ENCODE assay signal across 1 cellular context in genomic region chr1:182588460-182589396, GRCh38.
TF ChIP-seq lines count a peak whose summit lies in the region.

RNASEL (minus strand) TSS chr1:182589256; CDS start chr1:182586806, 2,450 bp downstream.

TF ChIP-seq in K562, 482 proteins besides CTCF, POLR2A, EP300 and RAD21 (continued from another document and continues in another):
- TF ChIP-seq PBX2 (CRISPR knock-in tag; IDR thresholded peaks at IDR 0.05; ENCODE audit: low read depth) (no peak), PBX2 (tag; conservative IDR thresholded peaks at IDR 0.05; ENCODE audit: low read depth) (peak; percentile 53), ZNF143 (CRISPR knock-in tag; IDR thresholded peaks at IDR 0.05) (peak; percentile 9; the same call in 1 of the 2 replicates), AFF1 (IDR thresholded peaks at IDR 0.05; ENCODE audit: low read depth in 1 of 2, partially characterized antibody in 2 of 2) (peak in 1 of 2 experiments; percentile 74), ZBTB1 (CRISPR knock-in tag; IDR thresholded peaks at IDR 0.05; ENCODE audit: borderline replicate concordance, low read depth) (no peak), ZNF696 (CRISPR knock-in tag; conservative IDR thresholded peaks at IDR 0.05) (no peak), SMAD4 (CRISPR knock-in tag; conservative IDR thresholded peaks at IDR 0.05) (peak; percentile 62; the same call in 1 of the 2 replicates), SMAD2 (IDR thresholded peaks at IDR 0.05; ENCODE audit: low read depth, low read length) (no peak), ZNF217 (CRISPR knock-in tag; IDR thresholded peaks at IDR 0.05) (no peak), TRIM25 (IDR thresholded peaks at IDR 0.05; ENCODE audit: borderline replicate concordance) (no peak), HNRNPL (IDR thresholded peaks at IDR 0.05; ENCODE audit: low read depth, low read length) (no peak), HNRNPH1 (optimal IDR thresholded peaks at IDR 0.05; ENCODE audit: low read depth, low read length) (no peak), ZNF431 (CRISPR knock-in tag; IDR thresholded peaks at IDR 0.05) (no peak), GATA2 (CRISPR knock-in tag; IDR thresholded peaks at IDR 0.05) (no peak), TAF1 (IDR thresholded peaks at IDR 0.05; ENCODE audit: control insufficient read depth, extremely low read depth, insufficient read depth, low read length, severe bottlenecking) (peak; percentile 54), NFYB (IDR thresholded peaks at IDR 0.05; ENCODE audit: extremely low read depth, insufficient read length) (no peak), ZNF512 (tag; IDR thresholded peaks at IDR 0.05) (no peak), CBFB (CRISPR knock-in tag; IDR thresholded peaks at IDR 0.05) (no peak), ESRRB (CRISPR knock-in tag; IDR thresholded peaks at IDR 0.05; ENCODE audit: borderline replicate concordance) (no peak), ZNF655 (CRISPR knock-in tag; IDR thresholded peaks at IDR 0.05) (no peak), MTA3 (IDR thresholded peaks at IDR 0.05; ENCODE audit: borderline replicate concordance) (peak; percentile 75; the same call in 1 of the 2 replicates), RNF219 (CRISPR knock-in tag; IDR thresholded peaks at IDR 0.05) (no peak), TFE3 (CRISPR knock-in tag; IDR thresholded peaks at IDR 0.05) (no peak; the same call in 1 of the 2 replicates), HNRNPLL (IDR thresholded peaks at IDR 0.05; ENCODE audit: low read depth, low read length, poor library complexity, severe bottlenecking) (no peak), NEUROD1 (IDR thresholded peaks at IDR 0.05; ENCODE audit: borderline replicate concordance, low read depth, low read length, partially characterized antibody) (no peak), THAP7 (CRISPR knock-in tag; IDR thresholded peaks at IDR 0.05) (no peak), ZNF707 (CRISPR knock-in tag; conservative IDR thresholded peaks at IDR 0.05) (no peak), RFX1 (IDR thresholded peaks at IDR 0.05) (no peak), HNRNPK (IDR thresholded peaks at IDR 0.05; ENCODE audit: low read depth, low read length, poor library complexity, severe bottlenecking) (no peak), ZBTB12 (CRISPR knock-in tag; IDR thresholded peaks at IDR 0.05) (peak; percentile 49; the same call in 1 of the 2 replicates), ILK (tag; IDR thresholded peaks at IDR 0.05; ENCODE audit: borderline replicate concordance, low read depth) (no peak), THRB (CRISPR knock-in tag; conservative IDR thresholded peaks at IDR 0.05) (0 out of 2 replicates have a peak, but pooled peaks have one; percentile 18), NCOA4 (IDR thresholded peaks at IDR 0.05; ENCODE audit: partially characterized antibody) (no peak), RHOXF2B (CRISPR knock-in tag; conservative IDR thresholded peaks at IDR 0.05) (no peak), E2F4 (CRISPR knock-in tag; IDR thresholded peaks at IDR 0.05; ENCODE audit: low read depth) (no peak)
